ENCODE assay signal across 23 cellular contexts in the genomic region with DNA sequence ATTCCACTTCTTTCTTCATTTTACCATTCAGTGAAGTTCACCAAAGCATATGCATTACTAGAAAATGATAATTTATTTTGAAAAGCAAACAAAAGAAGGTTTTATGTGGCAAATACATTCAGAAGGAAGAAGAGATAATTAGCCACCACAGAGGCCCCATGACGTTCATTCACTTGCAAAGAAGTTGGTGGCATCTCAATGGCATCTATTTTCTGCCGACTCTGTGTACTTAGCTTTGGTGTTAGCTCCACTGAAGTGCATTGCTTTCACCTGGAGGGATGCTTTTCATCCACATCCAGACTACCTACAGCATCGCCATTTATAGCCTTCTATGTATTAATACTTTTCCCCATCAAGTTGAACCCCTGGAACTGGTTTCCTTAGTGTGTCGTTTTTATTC.
"Had no signal": no experiment of that assay in that cellular context is flagged by ENCODE, and none has a peak within 500 bp of the region (broad histone marks: within the 10 kb centered on the region; RNA-seq: fewer than 3 reads in every experiment).

No MANE protein-coding gene starts in this region.

- H3K27me3 ChIP-seq: left lung, sigmoid colon, stomach, thyroid gland, vagina had no signal

- H3K27ac ChIP-seq: left lung, prostate gland, sigmoid colon, stomach, thyroid gland, vagina had no signal

- H3K9me3 ChIP-seq: left lung, prostate gland, thyroid gland, vagina had no signal

- H3K9me3 Mint-ChIP-seq: effector memory CD8-positive, alpha-beta T cell had no signal

- FAIRE-seq: frontal cortex, islet of Langerhans had no signal

- H3K36me3 Mint-ChIP-seq: stimulated activated effector memory CD8-positive, alpha-beta T cell treated with anti-CD3 and anti-CD28 coated beads, Interleukin-12 subunit alpha, Interleukin-12 subunit beta, amount 100 ng/mL, for 72 hours had no signal

- H3K4me3 Mint-ChIP-seq: effector memory CD8-positive, alpha-beta T cell; naive thymus-derived CD4-positive, alpha-beta T cell; nephron progenitor cell; stimulated activated effector memory CD8-positive, alpha-beta T cell treated with anti-CD3 and anti-CD28 coated beads, Interleukin-12 subunit alpha, Interleukin-12 subunit beta, amount 100 ng/mL, for 72 hours had no signal

- H3K4me1 Mint-ChIP-seq: stimulated activated effector memory CD8-positive, alpha-beta T cell treated with anti-CD3 and anti-CD28 coated beads, Interleukin-12 subunit alpha, Interleukin-12 subunit beta, amount 100 ng/mL, for 72 hours had no signal

- DNase-seq: cortex of kidney; effector memory CD8-positive, alpha-beta T cell; erythroblast; hypothalamus; left cardiac atrium; left lung; mesenchymal stem cell; midbrain; naive thymus-derived CD4-positive, alpha-beta T cell; nephron progenitor cell; nucleus accumbens; right cardiac atrium; sigmoid colon; stimulated activated CD4-positive, alpha-beta T cell treated with anti-CD3 and anti-CD28 coated beads, Interleukin-2, amount 100 ng/mL, for 24 hours; stimulated activated CD4-positive, alpha-beta T cell treated with anti-CD3 and anti-CD28 coated beads, Interleukin-4, amount 100 ng/mL, for 24 hours; stimulated activated naive CD4-positive, alpha-beta T cell treated with Interleukin-2 at 50 U/mL for 16 hours; stomach; thyroid gland had no signal

- H3K4me3 ChIP-seq: left lung, prostate gland, sigmoid colon, stomach, thyroid gland, vagina had no signal

- ATAC-seq: effector memory CD8-positive, alpha-beta T cell; left lung; naive thymus-derived CD4-positive, alpha-beta T cell; stimulated activated effector memory CD8-positive, alpha-beta T cell treated with anti-CD3 and anti-CD28 coated beads, Interleukin-12 subunit alpha, Interleukin-12 subunit beta, amount 100 ng/mL, for 72 hours had no signal

- H3K36me3 ChIP-seq: left lung, prostate gland, sigmoid colon, stomach, thyroid gland, vagina had no signal

- H3K27ac Mint-ChIP-seq: effector memory CD8-positive, alpha-beta T cell; naive thymus-derived CD4-positive, alpha-beta T cell; nephron progenitor cell; stimulated activated effector memory CD8-positive, alpha-beta T cell treated with anti-CD3 and anti-CD28 coated beads, Interleukin-12 subunit alpha, Interleukin-12 subunit beta, amount 100 ng/mL, for 72 hours had no signal

- H3K4me1 ChIP-seq: left lung, prostate gland, sigmoid colon, stomach, thyroid gland, vagina had no signal
